Comparison of ENCODE assay signal across 1 cellular context in the genomic region with DNA sequence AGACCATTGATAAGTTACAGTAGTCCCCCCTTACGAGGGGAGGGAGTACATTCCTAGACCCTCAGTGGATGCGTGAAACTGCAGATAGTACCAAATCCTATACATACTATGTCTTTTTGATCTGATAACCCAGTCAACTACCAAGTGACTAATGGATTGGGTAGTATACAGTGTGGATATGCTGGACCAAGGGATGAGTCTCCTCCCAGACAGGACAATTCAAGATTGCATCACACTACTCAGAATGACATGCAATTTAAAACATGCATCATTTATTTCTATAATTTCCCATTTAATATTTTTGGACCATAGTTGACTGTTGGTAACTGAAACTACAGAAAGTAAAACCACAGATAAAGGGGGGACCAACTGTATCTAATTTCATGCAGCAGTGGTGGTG.
A peak's percentile ranks its signal among the peaks of the same experiment; 100 is the strongest.
TF ChIP-seq lines count a peak whose summit lies in the region.

No MANE protein-coding gene starts in this region.

TF ChIP-seq in K562, 482 proteins besides CTCF, POLR2A, EP300 and RAD21 (continued from another document):
- TF ChIP-seq, protein P1, sequence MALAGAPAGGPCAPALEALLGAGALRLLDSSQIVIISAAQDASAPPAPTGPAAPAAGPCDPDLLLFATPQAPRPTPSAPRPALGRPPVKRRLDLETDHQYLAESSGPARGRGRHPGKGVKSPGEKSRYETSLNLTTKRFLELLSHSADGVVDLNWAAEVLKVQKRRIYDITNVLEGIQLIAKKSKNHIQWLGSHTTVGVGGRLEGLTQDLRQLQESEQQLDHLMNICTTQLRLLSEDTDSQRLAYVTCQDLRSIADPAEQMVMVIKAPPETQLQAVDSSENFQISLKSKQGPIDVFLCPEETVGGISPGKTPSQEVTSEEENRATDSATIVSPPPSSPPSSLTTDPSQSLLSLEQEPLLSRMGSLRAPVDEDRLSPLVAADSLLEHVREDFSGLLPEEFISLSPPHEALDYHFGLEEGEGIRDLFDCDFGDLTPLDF (CRISPR knock-in tag; IDR thresholded peaks at IDR 0.05) = no peak
- TF ChIP-seq TCF7L2 (IDR thresholded peaks at IDR 0.05; ENCODE audit: low read depth, low read length) (no peak), ZNF232 (CRISPR knock-in tag; IDR thresholded peaks at IDR 0.05) (no peak), TAL1 (IDR thresholded peaks at IDR 0.05) (no peak), MECOM (CRISPR knock-in tag; IDR thresholded peaks at IDR 0.05) (no peak), ZNF12 (CRISPR knock-in tag; IDR thresholded peaks at IDR 0.05) (no peak), MIER1 (IDR thresholded peaks at IDR 0.05; ENCODE audit: low read depth) (no peak), CHD2 (IDR thresholded peaks at IDR 0.05; ENCODE audit: low read depth, low read length) (no peak), MEF2A (IDR thresholded peaks at IDR 0.05; ENCODE audit: control insufficient read depth, low read depth, low read length) (no peak), JUND (IDR thresholded peaks at IDR 0.05; ENCODE audit: borderline replicate concordance, low read depth, low read length) (0 out of 2 replicates have a peak, but pooled peaks have one; percentile 36), JUND (tag; IDR thresholded peaks at IDR 0.05; ENCODE audit: borderline replicate concordance, low read depth, low read length) (peak; percentile 52), GTF2F1 (IDR thresholded peaks at IDR 0.05; ENCODE audit: low read depth, low read length) (no peak), MEIS2 (IDR thresholded peaks at IDR 0.05; ENCODE audit: partially characterized antibody) (peak; percentile 37), MED1 (CRISPR knock-in tag; IDR thresholded peaks at IDR 0.05; ENCODE audit: borderline replicate concordance) (no peak), NFXL1 (CRISPR knock-in tag; IDR thresholded peaks at IDR 0.05) (no peak), GABPA (tag; conservative IDR thresholded peaks at IDR 0.05; ENCODE audit: low read depth) (no peak), CTBP1 (IDR thresholded peaks at IDR 0.05; ENCODE audit: borderline replicate concordance) (no peak), SETDB1 (IDR thresholded peaks at IDR 0.05; ENCODE audit: low read length) (no peak), ZFP30 (CRISPR knock-in tag; IDR thresholded peaks at IDR 0.05; ENCODE audit: borderline replicate concordance) (no peak), ARID2 (IDR thresholded peaks at IDR 0.05) (no peak), C11orf30 (IDR thresholded peaks at IDR 0.05; ENCODE audit: low read depth) (no peak), NFE2 (IDR thresholded peaks at IDR 0.05; ENCODE audit: low read depth) (peak; percentile 49; the same call in 1 of the 2 replicates), CEBPG (CRISPR knock-in tag; IDR thresholded peaks at IDR 0.05) (peak; percentile 71), CEBPG (tag; conservative IDR thresholded peaks at IDR 0.05 in 1 of 2, IDR thresholded peaks at IDR 0.05 in 1 of 2) (peak; percentile 87 to 94), POLR3G (IDR thresholded peaks at IDR 0.05; ENCODE audit: extremely low read depth, insufficient read length, insufficient replicate concordance) (no peak), MBD2 (IDR thresholded peaks at IDR 0.05; ENCODE audit: borderline replicate concordance, low read depth) (no peak), ASH1L (IDR thresholded peaks at IDR 0.05; ENCODE audit: borderline replicate concordance, low read depth, partially characterized antibody) (no peak), RBM14 (IDR thresholded peaks at IDR 0.05; ENCODE audit: borderline replicate concordance, insufficient read depth, low read depth, low read length) (no peak), ZZZ3 (IDR thresholded peaks at IDR 0.05) (no peak), FIP1L1 (IDR thresholded peaks at IDR 0.05; ENCODE audit: low read depth, low read length, poor library complexity, severe bottlenecking) (no peak), ZNF174 (CRISPR knock-in tag; IDR thresholded peaks at IDR 0.05) (no peak), MYC (IDR thresholded peaks at IDR 0.05; ENCODE audit: low read depth, low read length) (no peak), MYC (CRISPR knock-in tag; IDR thresholded peaks at IDR 0.05; ENCODE audit: borderline replicate concordance, low read depth) (no peak), GATAD2A (IDR thresholded peaks at IDR 0.05) (no peak), ZNF77 (CRISPR knock-in tag; IDR thresholded peaks at IDR 0.05) (no peak), NFE2L1 (tag; IDR thresholded peaks at IDR 0.05; ENCODE audit: borderline replicate concordance, low read depth) (no peak)
- TF ChIP-seq, protein P2, sequence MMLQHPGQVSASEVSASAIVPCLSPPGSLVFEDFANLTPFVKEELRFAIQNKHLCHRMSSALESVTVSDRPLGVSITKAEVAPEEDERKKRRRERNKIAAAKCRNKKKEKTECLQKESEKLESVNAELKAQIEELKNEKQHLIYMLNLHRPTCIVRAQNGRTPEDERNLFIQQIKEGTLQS (IDR thresholded peaks at IDR 0.05) = peak; percentile 90
- TF ChIP-seq, protein P2 (CRISPR knock-in tag; conservative IDR thresholded peaks at IDR 0.05) = no peak
- TF ChIP-seq, protein P3, sequence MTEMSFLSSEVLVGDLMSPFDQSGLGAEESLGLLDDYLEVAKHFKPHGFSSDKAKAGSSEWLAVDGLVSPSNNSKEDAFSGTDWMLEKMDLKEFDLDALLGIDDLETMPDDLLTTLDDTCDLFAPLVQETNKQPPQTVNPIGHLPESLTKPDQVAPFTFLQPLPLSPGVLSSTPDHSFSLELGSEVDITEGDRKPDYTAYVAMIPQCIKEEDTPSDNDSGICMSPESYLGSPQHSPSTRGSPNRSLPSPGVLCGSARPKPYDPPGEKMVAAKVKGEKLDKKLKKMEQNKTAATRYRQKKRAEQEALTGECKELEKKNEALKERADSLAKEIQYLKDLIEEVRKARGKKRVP (CRISPR knock-in tag; IDR thresholded peaks at IDR 0.05) = 0 out of 2 replicates have a peak, but pooled peaks have one; percentile 42
- TF ChIP-seq, protein P4, sequence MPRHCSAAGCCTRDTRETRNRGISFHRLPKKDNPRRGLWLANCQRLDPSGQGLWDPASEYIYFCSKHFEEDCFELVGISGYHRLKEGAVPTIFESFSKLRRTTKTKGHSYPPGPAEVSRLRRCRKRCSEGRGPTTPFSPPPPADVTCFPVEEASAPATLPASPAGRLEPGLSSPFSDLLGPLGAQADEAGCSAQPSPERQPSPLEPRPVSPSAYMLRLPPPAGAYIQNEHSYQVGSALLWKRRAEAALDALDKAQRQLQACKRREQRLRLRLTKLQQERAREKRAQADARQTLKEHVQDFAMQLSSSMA (CRISPR knock-in tag; IDR thresholded peaks at IDR 0.05) = no peak
- TF ChIP-seq, protein P5, sequence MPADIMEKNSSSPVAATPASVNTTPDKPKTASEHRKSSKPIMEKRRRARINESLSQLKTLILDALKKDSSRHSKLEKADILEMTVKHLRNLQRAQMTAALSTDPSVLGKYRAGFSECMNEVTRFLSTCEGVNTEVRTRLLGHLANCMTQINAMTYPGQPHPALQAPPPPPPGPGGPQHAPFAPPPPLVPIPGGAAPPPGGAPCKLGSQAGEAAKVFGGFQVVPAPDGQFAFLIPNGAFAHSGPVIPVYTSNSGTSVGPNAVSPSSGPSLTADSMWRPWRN (IDR thresholded peaks at IDR 0.05; ENCODE audit: low read depth) = no peak
TF ChIP-seq in K562: peak in this region for 18.
